8 cellular contexts compared by ENCODE assay signal in genomic region chrX:16785247-16786138, GRCh38. TPM values are rescaled to one million over a fixed set of nuclear protein-coding genes. Genes with fewer than 3 reads are reported as not detected.
DNase-seq lines count a peak whose midpoint lies in the region; ATAC-seq, FAIRE-seq and TF ChIP-seq lines count a peak whose summit lies in the region.

No MANE protein-coding gene starts in this region.

- dilution Hi-C loops in keratinocyte (cut with MboI; ENCODE audit: extremely low pct_ligation_motif_present, low sequenced_read_pairs) = no loop called here

- TF ChIP-seq CTCF in keratinocyte (optimal IDR thresholded peaks at IDR 0.05 in 1 of 3, IDR thresholded peaks at IDR 0.05 in 1 of 3, conservative IDR thresholded peaks at IDR 0.05 in 1 of 3; ENCODE audit: extremely low read depth in 1 of 3, insufficient read depth in 2 of 3, low read length in 3 of 3) = no peak

- peak overlapping the region; percentile 78 to 89 for H3K27ac Mint-ChIP-seq in activated naive CD4-positive, alpha-beta T cell treated with anti-CD3 and anti-CD28 coated beads, Interleukin-2, amount 50 U/mL, for 72 hours
- peak overlapping the region; percentile 97 for H3K27ac Mint-ChIP-seq in stimulated activated naive B cell treated with anti-CD40 and anti-IgM and Interleukin-4, amounts not matched to agents 10 μg/mL and 1 μg/mL and 100 μg/mL, for 72 hours

- peaks cover 0 to 4% of the 10 kb centered on the region in 2 experiments for H3K36me3 ChIP-seq in keratinocyte (ENCODE audit: control insufficient read depth in 2 of 2, extremely low read depth in 1 of 2, insufficient read depth in 2 of 2, low read length in 2 of 2)

- H2AFZ ChIP-seq in keratinocyte (ENCODE audit: control insufficient read depth, low read length) = peak overlapping the region; percentile 100

- H3K9me3 Mint-ChIP-seq in activated naive CD4-positive, alpha-beta T cell treated with anti-CD3 and anti-CD28 coated beads, Interleukin-2, amount 50 U/mL, for 72 hours = no peaks in the 10 kb centered on the region
- no peaks in the 10 kb centered on the region for H3K9me3 Mint-ChIP-seq in stimulated activated naive B cell treated with anti-CD40 and anti-IgM and Interleukin-4, amounts not matched to agents 10 μg/mL and 1 μg/mL and 100 μg/mL, for 72 hours

- no peaks in the 10 kb centered on the region for H4K20me1 ChIP-seq in keratinocyte (ENCODE audit: control insufficient read depth, extremely low read depth, insufficient read depth, low read length)

- peaks cover 0 to 7% of the 10 kb centered on the region in 2 donors for H3K4me1 Mint-ChIP-seq in stimulated activated naive B cell treated with anti-CD40 and anti-IgM and Interleukin-4, amounts not matched to agents 10 μg/mL and 1 μg/mL and 100 μg/mL, for 72 hours

- no peaks in the 10 kb centered on the region for H3K9me1 ChIP-seq in keratinocyte (ENCODE audit: control insufficient read depth, extremely low read depth, insufficient read depth, low read length)

- peak; percentile 21 for DNase-seq in stimulated activated CD4-positive, alpha-beta T cell treated with anti-CD3 and anti-CD28 coated beads, Interleukin-15, amount 100 ng/mL, for 24 hours
- no peak for DNase-seq in stimulated activated CD4-positive, alpha-beta T cell treated with anti-CD3 and anti-CD28 coated beads, Interleukin-4, amount 100 ng/mL, for 4 hours
- no peak for DNase-seq in activated naive CD4-positive, alpha-beta T cell treated with anti-CD3 and anti-CD28 coated beads, Interleukin-2, amount 50 U/mL, for 72 hours (ENCODE audit: low spot score in 2 of 2)
- DNase-seq in keratinocyte (ENCODE audit: low read depth, low spot score) = no peak
- no peak for DNase-seq in stimulated activated naive B cell treated with anti-CD40 and anti-IgM and Interleukin-4, amounts not matched to agents 10 μg/mL and 1 μg/mL and 100 μg/mL, for 72 hours
- DNase-seq in effector CD8-positive, alpha-beta T cell (lab: John Stamatoyannopoulos, UW) = no peak

- ATAC-seq in activated naive CD4-positive, alpha-beta T cell treated with anti-CD3 and anti-CD28 coated beads, Interleukin-2, amount 50 U/mL, for 72 hours = no peak
- no peak for ATAC-seq in stimulated activated naive B cell treated with anti-CD40 and anti-IgM and Interleukin-4, amounts not matched to agents 10 μg/mL and 1 μg/mL and 100 μg/mL, for 72 hours (replicated peaks)
- ATAC-seq in GM18517 (IDR thresholded peaks at IDR 0.05; ENCODE audit: unreplicated experiment) (no peak), HG03097 (IDR thresholded peaks at IDR 0.05; ENCODE audit: low FRiP score, unreplicated experiment) (no peak)

- H3K36me3 Mint-ChIP-seq in activated naive CD4-positive, alpha-beta T cell treated with anti-CD3 and anti-CD28 coated beads, Interleukin-2, amount 50 U/mL, for 72 hours = peaks cover 0 to 6% of the 10 kb centered on the region in 2 donors
- H3K36me3 Mint-ChIP-seq in stimulated activated naive B cell treated with anti-CD40 and anti-IgM and Interleukin-4, amounts not matched to agents 10 μg/mL and 1 μg/mL and 100 μg/mL, for 72 hours = peaks cover 2 to 3% of the 10 kb centered on the region in 2 donors

- no peaks in the 10 kb centered on the region for H3K9me3 ChIP-seq in keratinocyte (ENCODE audit: control insufficient read depth, low read depth, low read length)

- H3K79me2 ChIP-seq in keratinocyte (ENCODE audit: control insufficient read depth, insufficient read depth, low read length) = peaks cover 38% of the 10 kb centered on the region

- H3K4me2 ChIP-seq in keratinocyte (ENCODE audit: control insufficient read depth, extremely low read depth, insufficient read depth, low read depth, low read length) = peak overlapping the region; percentile 88

- peak overlapping the region; percentile 78 for H3K9ac ChIP-seq in keratinocyte (ENCODE audit: control insufficient read depth, extremely low read depth, insufficient read depth, low read length)

- H3K4me1 ChIP-seq in keratinocyte (ENCODE audit: control insufficient read depth, extremely low read depth, insufficient read depth, low read length) = peaks cover 16% of the 10 kb centered on the region

- no peak for FAIRE-seq in keratinocyte (lab: Jason Lieb, UNC)

- peak overlapping the region; percentile 90 to 97 (median 91) for H3K4me3 ChIP-seq in keratinocyte (ENCODE audit: control insufficient read depth in 2 of 3, extremely low read depth in 1 of 3, insufficient read depth in 2 of 3, low read depth in 1 of 3, low read length in 3 of 3)

- no peaks in the 10 kb centered on the region for H3K27me3 Mint-ChIP-seq in stimulated activated naive B cell treated with anti-CD40 and anti-IgM and Interleukin-4, amounts not matched to agents 10 μg/mL and 1 μg/mL and 100 μg/mL, for 72 hours

- peak overlapping the region; percentile 96 to 98 for H3K4me3 Mint-ChIP-seq in stimulated activated naive B cell treated with anti-CD40 and anti-IgM and Interleukin-4, amounts not matched to agents 10 μg/mL and 1 μg/mL and 100 μg/mL, for 72 hours

- H3K27ac ChIP-seq in keratinocyte (ENCODE audit: control insufficient read depth, insufficient read depth, low read length) = peak overlapping the region; percentile 50

- no peaks in the 10 kb centered on the region for H3K27me3 ChIP-seq in keratinocyte (ENCODE audit: control insufficient read depth, extremely low read depth, insufficient read depth, low read length)

RNA-seq across cellular contexts. Expression of gene TXLNG, which starts 0.8 kb away (rescaled TPM):
- total RNA-seq in activated naive CD4-positive, alpha-beta T cell treated with anti-CD3 and anti-CD28 coated beads, Interleukin-2, amount 50 U/mL, for 72 hours = 10 to 100 TPM; 11.0 to 16.7 TPM
- 22.4 to 38.5 TPM (median 24.8 TPM) in 3 replicates for polyA plus RNA-seq in keratinocyte
- 9.5 TPM for polyA plus RNA-seq in keratinocyte (2011; ENCODE audit: low read depth)
- 15.3 and 29.7 TPM in 2 replicates for polyA plus RNA-seq in keratinocyte (2011; cell fraction: cytosol; rRNA removed)
- 33.6 and 45.7 TPM in 2 replicates for polyA plus RNA-seq in keratinocyte (2011; cell fraction: nucleus; rRNA removed)
- 13.5 and 19.2 TPM in 2 replicates for polyA plus RNA-seq in keratinocyte (2012; ENCODE audit: low replicate concordance)
- 7.7 to 20.6 TPM (median 9.5 TPM) in 3 replicates for polyA minus RNA-seq in keratinocyte
- 9.0 TPM for polyA minus RNA-seq in keratinocyte (2011; cell fraction: cytosol; rRNA and poly(A)+ RNA removed)
- 12.7 and 23.0 TPM in 2 replicates for polyA minus RNA-seq in keratinocyte (2011; cell fraction: nucleus; rRNA and poly(A)+ RNA removed)
